ENCODE assay signal across 10 cellular contexts in genomic region chr3:149131594-149131993, GRCh38. TPM values are rescaled to one million over a fixed set of nuclear protein-coding genes. Genes with fewer than 3 reads are reported as not detected.
DNase-seq lines count a peak whose midpoint lies in the region; ATAC-seq lines count a peak whose summit lies in the region.
"Had no signal": no experiment of that assay in that cellular context is flagged by ENCODE, and none has a peak within 500 bp of the region (broad histone marks: within the 10 kb centered on the region; RNA-seq: fewer than 3 reads in every experiment).

No MANE protein-coding gene starts in this region.

- no peaks in the 10 kb centered on the region for H3K27me3 Mint-ChIP-seq in activated CD4-positive, alpha-beta T cell treated with anti-CD3 and anti-CD28 coated beads for 36 hours
- peaks cover 10% of the 10 kb centered on the region for H3K27me3 Mint-ChIP-seq in T-helper 2 cell treated with Interferon-gamma antibody and Interleukin-4, amounts not matched to agents 5 μg/mL and 100 μg/mL, for 36 hours (ENCODE audit: low read depth)
- no peaks in the 10 kb centered on the region for H3K27me3 Mint-ChIP-seq in stimulated activated naive CD8-positive, alpha-beta T cell treated with anti-CD3 and anti-CD28 coated beads, Interleukin-15, amount 100 ng/mL, for 72 hours

- H3K36me3 ChIP-seq in iPS-20b (ENCODE audit: insufficient read depth, low read depth, low read length), result no peaks in the 10 kb centered on the region

- intact Hi-C loops in activated CD4-positive, alpha-beta T cell treated with anti-CD3 and anti-CD28 coated beads for 36 hours (cut with DNase I, micrococcal nuclease), result no loop called here

- H3K4me3 ChIP-seq in iPS-20b (ENCODE audit: low read length), result peak overlapping the region; percentile 89; the same call in 1 of the 2 replicates

- no peaks in the 10 kb centered on the region for H3K9me3 ChIP-seq in iPS-20b (ENCODE audit: insufficient read depth, low read depth, low read length)

- peaks cover 37% of the 10 kb centered on the region for H3K4me1 Mint-ChIP-seq in activated CD4-positive, alpha-beta T cell treated with anti-CD3 and anti-CD28 coated beads for 36 hours
- H3K4me1 Mint-ChIP-seq in T-helper 2 cell treated with Interferon-gamma antibody and Interleukin-4, amounts not matched to agents 5 μg/mL and 100 μg/mL, for 36 hours (ENCODE audit: low read depth), result peaks cover 35% of the 10 kb centered on the region
- H3K4me1 Mint-ChIP-seq in stimulated activated naive CD8-positive, alpha-beta T cell treated with anti-CD3 and anti-CD28 coated beads, Interleukin-15, amount 100 ng/mL, for 72 hours, result peaks cover 45% of the 10 kb centered on the region

- peak overlapping the region; percentile 55 for H3K27ac Mint-ChIP-seq in activated CD4-positive, alpha-beta T cell treated with anti-CD3 and anti-CD28 coated beads for 36 hours
- peak overlapping the region; percentile 11 for H3K27ac Mint-ChIP-seq in T-helper 2 cell treated with Interferon-gamma antibody and Interleukin-4, amounts not matched to agents 5 μg/mL and 100 μg/mL, for 36 hours
- peak overlapping the region; percentile 31 to 87 for H3K27ac Mint-ChIP-seq in stimulated activated naive CD8-positive, alpha-beta T cell treated with anti-CD3 and anti-CD28 coated beads, Interleukin-15, amount 100 ng/mL, for 72 hours

- H3K36me3 Mint-ChIP-seq in activated CD4-positive, alpha-beta T cell treated with anti-CD3 and anti-CD28 coated beads for 36 hours (ENCODE audit: low read depth), result no peaks in the 10 kb centered on the region
- peaks cover 25% of the 10 kb centered on the region for H3K36me3 Mint-ChIP-seq in T-helper 2 cell treated with Interferon-gamma antibody and Interleukin-4, amounts not matched to agents 5 μg/mL and 100 μg/mL, for 36 hours (ENCODE audit: low read depth)

- H3K9ac ChIP-seq in iPS-20b (ENCODE audit: low read depth, low read length), result 0 out of 2 replicates have a peak overlapping the region, but pooled peaks have one; percentile 16

- peak overlapping the region; percentile 90 for H3K4me3 Mint-ChIP-seq in activated CD4-positive, alpha-beta T cell treated with anti-CD3 and anti-CD28 coated beads for 36 hours
- H3K4me3 Mint-ChIP-seq in T-helper 2 cell treated with Interferon-gamma antibody and Interleukin-4, amounts not matched to agents 5 μg/mL and 100 μg/mL, for 36 hours, result peak overlapping the region; percentile 90
- H3K4me3 Mint-ChIP-seq in stimulated activated naive CD8-positive, alpha-beta T cell treated with anti-CD3 and anti-CD28 coated beads, Interleukin-15, amount 100 ng/mL, for 72 hours, result peak overlapping the region; percentile 40 to 91

- peak; percentile 12 for DNase-seq in activated CD4-positive, alpha-beta T cell treated with anti-CD3 and anti-CD28 coated beads for 36 hours
- DNase-seq in activated CD4-positive, alpha-beta T cell treated with anti-CD3 and anti-CD28 coated beads, Interleukin-2, amount 50 U/mL, for 1 hour, result no peak
- DNase-seq in T-helper 2 cell treated with Interferon-gamma antibody and Interleukin-4, amounts not matched to agents 5 μg/mL and 100 μg/mL, for 36 hours (ENCODE audit: low spot score), result no peak
- DNase-seq in stimulated activated naive CD8-positive, alpha-beta T cell treated with anti-CD3 and anti-CD28 coated beads, Interleukin-15, amount 100 ng/mL, for 72 hours, result no peak
- DNase-seq in iPS-NIHi11 (ENCODE audit: low spot score) (no peak), GF-D8 (lab: John Stamatoyannopoulos, UW) (no peak)
- DNase-seq: SHP77 had no signal

- POLR2A ChIA-PET in activated CD4-positive, alpha-beta T cell treated with anti-CD3 and anti-CD28 coated beads for 36 hours (lab: Charles Lee), result no interaction called here

- ATAC-seq in activated CD4-positive, alpha-beta T cell treated with anti-CD3 and anti-CD28 coated beads for 36 hours, result no peak
- no peak for ATAC-seq in stimulated activated naive CD8-positive, alpha-beta T cell treated with anti-CD3 and anti-CD28 coated beads, Interleukin-15, amount 100 ng/mL, for 72 hours
- no peak for ATAC-seq in HG03432 (IDR thresholded peaks at IDR 0.05; ENCODE audit: unreplicated experiment)

- CTCF ChIA-PET in activated CD4-positive, alpha-beta T cell treated with anti-CD3 and anti-CD28 coated beads for 36 hours (lab: Charles Lee), result interaction anchor here (0.7 to 1.4 kb wide), 4 partner anchors 11 to 175 kb away, joined by 3 read pairs; no protein-coding TSS in a partner anchor

- H3K27ac ChIP-seq in iPS-20b (ENCODE audit: low read length), result no peak overlapping the region
- H3K27ac ChIP-seq: epithelial cell of prostate had no signal

- peaks cover 14% of the 10 kb centered on the region; the same call in 1 of the 2 replicates for H3K27me3 ChIP-seq in iPS-20b (ENCODE audit: insufficient read depth, low read length)

- no peaks in the 10 kb centered on the region for H3K9me3 Mint-ChIP-seq in activated CD4-positive, alpha-beta T cell treated with anti-CD3 and anti-CD28 coated beads for 36 hours (ENCODE audit: low read depth)
- no peaks in the 10 kb centered on the region for H3K9me3 Mint-ChIP-seq in T-helper 2 cell treated with Interferon-gamma antibody and Interleukin-4, amounts not matched to agents 5 μg/mL and 100 μg/mL, for 36 hours
- no peaks in the 10 kb centered on the region for H3K9me3 Mint-ChIP-seq in stimulated activated naive CD8-positive, alpha-beta T cell treated with anti-CD3 and anti-CD28 coated beads, Interleukin-15, amount 100 ng/mL, for 72 hours

- H3K4me1 ChIP-seq in iPS-20b (ENCODE audit: insufficient read depth, low read length), result peaks cover 15% of the 10 kb centered on the region; the same call in 1 of the 2 replicates

RNA-seq across cellular contexts. Expression of gene HPS3, which starts 2.2 kb away (rescaled TPM):
- 10 to 100 TPM; 18.0 to 20.2 TPM for total RNA-seq in activated CD4-positive, alpha-beta T cell treated with anti-CD3 and anti-CD28 coated beads for 36 hours

RNA-seq across cellular contexts. Expression of gene HLTF, which starts 45.3 kb away (rescaled TPM):
- total RNA-seq in activated CD4-positive, alpha-beta T cell treated with anti-CD3 and anti-CD28 coated beads for 36 hours, result 10 to 100 TPM; 19.0 to 20.5 TPM
